Comparison of ENCODE assay signal across 1 cellular context in genomic region chr1:14952626-14953314, GRCh38.
TF ChIP-seq lines count a peak whose summit lies in the region.

No MANE protein-coding gene starts in this region.

TF ChIP-seq in HepG2, 621 proteins besides CTCF, POLR2A, EP300 and RAD21 (continued from another document and continues in another):
- TF ChIP-seq ZNF710 (CRISPR knock-in tag; IDR thresholded peaks at IDR 0.05; ENCODE audit: borderline replicate concordance) = peak; percentile 91
- TF ChIP-seq ZNF672 (CRISPR knock-in tag; IDR thresholded peaks at IDR 0.05) = no peak
- TF ChIP-seq ZNF883 (CRISPR knock-in tag; IDR thresholded peaks at IDR 0.05; ENCODE audit: not compliant biosample characterization) = no peak
- peak; percentile 77 for TF ChIP-seq ZNF142 (CRISPR knock-in tag; IDR thresholded peaks at IDR 0.05)
- peak; percentile 86 for TF ChIP-seq IKZF5 (CRISPR knock-in tag; IDR thresholded peaks at IDR 0.05)
- TF ChIP-seq ATF7 (IDR thresholded peaks at IDR 0.05) = no peak
- peak; percentile 68; the same call in 1 of the 2 replicates for TF ChIP-seq ATF7 (CRISPR knock-in tag; IDR thresholded peaks at IDR 0.05)
- peak; percentile 96 for TF ChIP-seq ZGPAT (CRISPR knock-in tag; IDR thresholded peaks at IDR 0.05)
- TF ChIP-seq ZNF34 (CRISPR knock-in tag; IDR thresholded peaks at IDR 0.05; ENCODE audit: borderline replicate concordance) = no peak
- no peak for TF ChIP-seq NR3C1 (CRISPR knock-in tag; IDR thresholded peaks at IDR 0.05)
- TF ChIP-seq FOXK1 (CRISPR knock-in tag; IDR thresholded peaks at IDR 0.05; ENCODE audit: borderline replicate concordance, low read depth) = peak; percentile 60
- 0 out of 2 replicates have a peak, but pooled peaks have one; percentile 46 for TF ChIP-seq CC2D1A (CRISPR knock-in tag; IDR thresholded peaks at IDR 0.05)
- TF ChIP-seq ZNF768 (CRISPR knock-in tag; IDR thresholded peaks at IDR 0.05) = peak; percentile 57
- no peak for TF ChIP-seq FOXP1 (IDR thresholded peaks at IDR 0.05)
- TF ChIP-seq FOXP1 (CRISPR knock-in tag; IDR thresholded peaks at IDR 0.05) = peak; percentile 89
- peak; percentile 78; the same call in 1 of the 2 replicates for TF ChIP-seq STAT6 (CRISPR knock-in tag; IDR thresholded peaks at IDR 0.05; ENCODE audit: borderline replicate concordance)
- no peak for TF ChIP-seq SP2 (CRISPR knock-in tag; IDR thresholded peaks at IDR 0.05)
- no peak for TF ChIP-seq KLF9 (CRISPR knock-in tag; IDR thresholded peaks at IDR 0.05; ENCODE audit: low read depth)
- peak; percentile 59; the same call in 1 of the 2 replicates for TF ChIP-seq KMT2A (CRISPR knock-in tag; IDR thresholded peaks at IDR 0.05)
- no peak for TF ChIP-seq ZNF224 (CRISPR knock-in tag; IDR thresholded peaks at IDR 0.05)
- TF ChIP-seq ZNF564 (CRISPR knock-in tag; IDR thresholded peaks at IDR 0.05) = no peak
- TF ChIP-seq STAG1 (CRISPR knock-in tag; IDR thresholded peaks at IDR 0.05) = 0 out of 2 replicates have a peak, but pooled peaks have one; percentile 7
- no peak for TF ChIP-seq MBD4 (IDR thresholded peaks at IDR 0.05; ENCODE audit: borderline replicate concordance, low read length)
- peak; percentile 89 for TF ChIP-seq ZNF556 (CRISPR knock-in tag; IDR thresholded peaks at IDR 0.05; ENCODE audit: borderline replicate concordance)
- no peak for TF ChIP-seq MAFK (conservative IDR thresholded peaks at IDR 0.05 in 1 of 2, IDR thresholded peaks at IDR 0.05 in 1 of 2; ENCODE audit: low read length in 2 of 2)
- TF ChIP-seq CENPT (CRISPR knock-in tag; IDR thresholded peaks at IDR 0.05; ENCODE audit: low read depth) = no peak
- no peak for TF ChIP-seq THYN1 (CRISPR knock-in tag; IDR thresholded peaks at IDR 0.05; ENCODE audit: borderline replicate concordance, low read depth)
- TF ChIP-seq HOXA7 (CRISPR knock-in tag; IDR thresholded peaks at IDR 0.05) = no peak
- peak; percentile 67; the same call in 1 of the 2 replicates for TF ChIP-seq MYPOP (CRISPR knock-in tag; IDR thresholded peaks at IDR 0.05)
- TF ChIP-seq PCBP2 (optimal IDR thresholded peaks at IDR 0.05; ENCODE audit: low read depth, low read length, poor library complexity, severe bottlenecking) = no peak
- no peak for TF ChIP-seq KDM5A (IDR thresholded peaks at IDR 0.05; ENCODE audit: borderline replicate concordance, low read length)
- no peak; the same call in 1 of the 2 replicates for TF ChIP-seq ZBTB7A (CRISPR knock-in tag; IDR thresholded peaks at IDR 0.05)
- TF ChIP-seq HMGXB4 (CRISPR knock-in tag; IDR thresholded peaks at IDR 0.05; ENCODE audit: borderline replicate concordance in 1 of 2, low read depth in 1 of 2) = peak; percentile 27 to 70; a peak in 3 of 4 replicates
- TF ChIP-seq DMAP1 (CRISPR knock-in tag; IDR thresholded peaks at IDR 0.05) = peak; percentile 63; the same call in 1 of the 2 replicates
- peak; percentile 91 for TF ChIP-seq KDM5B (CRISPR knock-in tag; IDR thresholded peaks at IDR 0.05; ENCODE audit: borderline replicate concordance)
- no peak for TF ChIP-seq DZIP1 (CRISPR knock-in tag; IDR thresholded peaks at IDR 0.05)
- TF ChIP-seq POLR2AphosphoS5 (IDR thresholded peaks at IDR 0.05; ENCODE audit: low read depth, low read length) = no peak
- TF ChIP-seq NKX3-1 (CRISPR knock-in tag; IDR thresholded peaks at IDR 0.05) = no peak; the same call in none of the 2 replicates
- no peak for TF ChIP-seq ZUFSP (CRISPR knock-in tag; IDR thresholded peaks at IDR 0.05; ENCODE audit: borderline replicate concordance)
